ENCODE assay signal across 21 cellular contexts in genomic region chr6:13490402-13490801, GRCh38. TPM values are rescaled to one million over a fixed set of nuclear protein-coding genes. Genes with fewer than 3 reads are reported as not detected.
DNase-seq lines count a peak whose midpoint lies in the region; ATAC-seq, FAIRE-seq and TF ChIP-seq lines count a peak whose summit lies in the region.
"Had no signal": no experiment of that assay in that cellular context is flagged by ENCODE, and none has a peak within 500 bp of the region (broad histone marks: within the 10 kb centered on the region; RNA-seq: fewer than 3 reads in every experiment).

No MANE protein-coding gene starts in this region.

- no peak overlapping the region for H3K9ac ChIP-seq in K562 (ENCODE audit: insufficient read depth in 1 of 2, low read depth in 2 of 2, low read length in 2 of 2)
- H3K9ac ChIP-seq: BLaER1 had no signal

- TF ChIP-seq POLR2A in K562 (conservative IDR thresholded peaks at IDR 0.05): no peak

- intact Hi-C loops in K562 (cut with micrococcal nuclease): no loop called here

- H3K27ac ChIP-seq in HEK293 (ENCODE audit: extremely low read depth, low read depth, low read length): no peak overlapping the region
- H3K27ac ChIP-seq in K562 (ENCODE audit: extremely low read depth, low read depth, low read length): no peak overlapping the region
- H3K27ac ChIP-seq: BLaER1, C4-2B had no signal

- TF ChIP-seq CTCF in HEK293 (tag by site-specific recombination; IDR thresholded peaks at IDR 0.05) (no peak), K562 (IDR thresholded peaks at IDR 0.05 in 2 of 3, conservative IDR thresholded peaks at IDR 0.05 in 1 of 3; ENCODE audit: insufficient read depth in 2 of 3, low read depth in 1 of 3, low read length in 3 of 3) (no peak), neural crest cell (conservative IDR thresholded peaks at IDR 0.05) (no peak), type B pancreatic cell (conservative IDR thresholded peaks at IDR 0.05) (no peak)

- H3K4me1 ChIP-seq in HEK293 (ENCODE audit: control insufficient read depth, insufficient read depth, low read length) (peaks cover 4% of the 10 kb centered on the region), K562 (replicated peaks in 1 of 2; ENCODE audit: control insufficient read depth in 2 of 2, insufficient read depth in 2 of 2, low read length in 2 of 2) (peaks cover 0 to 25% of the 10 kb centered on the region in 2 experiments; a peak in 3 of 5 replicates)

- ATAC-seq in K562: no peak
- ATAC-seq in HG03095 (IDR thresholded peaks at IDR 0.05; ENCODE audit: unreplicated experiment): no peak

- H3K4me2 ChIP-seq in K562 (ENCODE audit: insufficient read depth, low read length): no peak overlapping the region
- H3K4me2 ChIP-seq: BLaER1 had no signal

- peaks cover 7% of the 10 kb centered on the region; the same call in 2 of the 3 replicates for H3K79me2 ChIP-seq in K562 (ENCODE audit: control insufficient read depth, insufficient read depth, low read length)

- TF ChIP-seq RAD21 in K562 (CRISPR knock-in tag; conservative IDR thresholded peaks at IDR 0.05 in 1 of 2, IDR thresholded peaks at IDR 0.05 in 1 of 2): no peak

- no peaks in the 10 kb centered on the region for H3K36me3 Mint-ChIP-seq in neural crest cell (ENCODE audit: low read depth)
- no peaks in the 10 kb centered on the region for H3K36me3 Mint-ChIP-seq in type B pancreatic cell
- H3K36me3 Mint-ChIP-seq: CD4-positive, CD25-positive, alpha-beta regulatory T cell had no signal

- H4K20me1 ChIP-seq in K562 (replicated peaks; ENCODE audit: control insufficient read depth, insufficient read depth, low read length): no peaks in the 10 kb centered on the region
- H4K20me1 ChIP-seq: BLaER1 had no signal

- FAIRE-seq in K562 (lab: Jason Lieb, UNC): no peak
- FAIRE-seq: D721Med, GM12891, GM18507, H54 had no signal

- H3K4me3 Mint-ChIP-seq in neural crest cell (peak overlapping the region; percentile 56), type B pancreatic cell (peak overlapping the region; percentile 27)
- H3K4me3 Mint-ChIP-seq: B cell had no signal

- H3K9me1 ChIP-seq in K562 (ENCODE audit: control insufficient read depth, insufficient read depth, low read length): no peaks in the 10 kb centered on the region

- DNase-seq in K562 (ENCODE audit: extremely low read depth in 1 of 4, low spot score in 3 of 4) (no peak), neural crest cell (ENCODE audit: low read depth, low spot score) (no peak), type B pancreatic cell (ENCODE audit: extremely low spot score, unreplicated experiment) (no peak), NCI-H1048 (lab: John Stamatoyannopoulos, UW) (no peak)
- no peak for DNase-seq in stimulated activated CD4-positive, alpha-beta T cell treated with anti-CD3 and anti-CD28 coated beads, Interleukin-12 subunit alpha, Interleukin-12 subunit beta, amount 100 ng/mL, for 4 hours
- DNase-seq: CD4-positive, CD25-positive, alpha-beta regulatory T cell; CD8-positive, alpha-beta memory T cell; DMS79; EL; GF-D8; GOT3 had no signal

- H3K4me3 ChIP-seq in HEK293 (ENCODE audit: low read depth, low read length): no peak overlapping the region
- no peak overlapping the region for H3K4me3 ChIP-seq in K562
- H3K4me3 ChIP-seq: BLaER1, HAP-1 had no signal

- H3K27me3 ChIP-seq in K562 (ENCODE audit: control insufficient read depth in 2 of 2, insufficient read depth in 2 of 2, low read length in 2 of 2): peaks cover 0 to 6% of the 10 kb centered on the region in 2 experiments; a peak in 1 of 5 replicates
- H3K27me3 ChIP-seq: BLaER1 had no signal

- H2AFZ ChIP-seq in K562 (ENCODE audit: low read depth, low read length): no peak overlapping the region

- in situ Hi-C loops in K562 (cut with MboI): no loop called here

- no peak for TF ChIP-seq EP300 in K562 (IDR thresholded peaks at IDR 0.05; ENCODE audit: low read length)

- POLR2A ChIA-PET in HEK293 (lab: Yijun Ruan, JAX): no interaction called here
- POLR2A ChIA-PET in K562 (lab: Yijun Ruan, JAX): no interaction called here

- peaks cover 26% of the 10 kb centered on the region for H3K4me1 Mint-ChIP-seq in neural crest cell
- peaks cover 19% of the 10 kb centered on the region for H3K4me1 Mint-ChIP-seq in type B pancreatic cell (ENCODE audit: unreplicated experiment)

- WGBS in K562 (ENCODE audit: insufficient coverage, low coverage, missing lambda C conversion rate): 35% methylated on average over 3 of the region's 3 CpGs

- H3K9me3 ChIP-seq in HEK293 (ENCODE audit: control insufficient read depth, insufficient read depth, low read depth, low read length): no peaks in the 10 kb centered on the region
- no peaks in the 10 kb centered on the region for H3K9me3 ChIP-seq in K562 (replicated peaks; ENCODE audit: control insufficient read depth, insufficient read depth, low read depth, low read length)
- H3K9me3 ChIP-seq: BLaER1, HAP-1 had no signal

- H3K9me3 Mint-ChIP-seq in neural crest cell: no peaks in the 10 kb centered on the region
- no peaks in the 10 kb centered on the region for H3K9me3 Mint-ChIP-seq in type B pancreatic cell
- H3K9me3 Mint-ChIP-seq: CD8-positive, alpha-beta memory T cell had no signal

- CTCF ChIA-PET in HEK293 (lab: Yijun Ruan, JAX) (no interaction called here), K562 (lab: Yijun Ruan, JAX; ENCODE audit: low intra/inter-chr PET ratio) (no interaction called here)

- no TSS peak for BruUV-seq in K562 (replicated peaks; lab: Mats Ljungman, UMichigan)

- H3K27ac Mint-ChIP-seq in neural crest cell (ENCODE audit: unreplicated experiment) (no peak overlapping the region), type B pancreatic cell (no peak overlapping the region)
- H3K27ac Mint-ChIP-seq: B cell had no signal

- H3K36me3 ChIP-seq in HEK293 (ENCODE audit: control insufficient read depth in 2 of 2, insufficient read depth in 1 of 2, low read length in 2 of 2) (no peaks in the 10 kb centered on the region), K562 (ENCODE audit: control insufficient read depth, insufficient read depth, low read length) (no peaks in the 10 kb centered on the region)
- H3K36me3 ChIP-seq: BLaER1, HAP-1 had no signal

- H3K27me3 Mint-ChIP-seq in neural crest cell (ENCODE audit: low read depth): peaks cover 29% of the 10 kb centered on the region
- peaks cover 17% of the 10 kb centered on the region for H3K27me3 Mint-ChIP-seq in type B pancreatic cell
- H3K27me3 Mint-ChIP-seq: B cell had no signal

TF ChIP-seq in HEK293, 187 proteins besides CTCF, POLR2A, EP300 and RAD21 (continues in another document):
- TF ChIP-seq ZNF350 (tag by site-specific recombination; IDR thresholded peaks at IDR 0.05): no peak
- TF ChIP-seq ZNF623 (tag by site-specific recombination; IDR thresholded peaks at IDR 0.05): peak; percentile 94

TF ChIP-seq in K562, 482 proteins besides CTCF, POLR2A, EP300 and RAD21 (continues in another document):
- TF ChIP-seq ZNF512 (tag; IDR thresholded peaks at IDR 0.05) (no peak), CHAMP1 (IDR thresholded peaks at IDR 0.05) (no peak), ZBTB1 (CRISPR knock-in tag; IDR thresholded peaks at IDR 0.05; ENCODE audit: borderline replicate concordance, low read depth) (no peak)

RNA-seq across cellular contexts. Expression of gene GFOD1, which starts 3.0 kb away (rescaled TPM):
- 13.1 and 17.7 TPM in 2 replicates for total RNA-seq in K562 (2011; cell fraction: chromatin; rRNA removed; ENCODE audit: low replicate concordance)
- 8.6 and 9.2 TPM in 2 replicates for total RNA-seq in K562 (2011; cell fraction: nucleolus; rRNA removed)
- 12.8 and 23.1 TPM in 2 replicates for total RNA-seq in K562 (2011; cell fraction: nucleoplasm; rRNA removed)
- total RNA-seq in K562 (2014; rRNA removed) (8.3 and 10.3 TPM in 2 replicates), K562 (2014; rRNA removed; fragmentation: Illumina TruSeq; extraction: Trizol) (10.8 and 11.0 TPM in 2 replicates), K562 (2015; rRNA removed; fragmentation: Illumina TruSeq; extraction: Trizol) (10.5 and 10.8 TPM in 2 replicates), K562 (2021) (10.3 and 12.0 TPM in 2 replicates), neural crest cell (2.2 TPM in 2 replicates), type B pancreatic cell (ENCODE audit: low replicate concordance) (4.1 and 4.8 TPM in 2 replicates)
- polyA plus RNA-seq in K562 (2011; rRNA removed) (3.6 and 3.8 TPM in 2 replicates), K562 (2014; fragmentation: Illumina TruSeq; extraction: Trizol) (7.4 and 8.0 TPM in 2 replicates), K562 (2014; fragmentation: Nextera tagmentation; extraction: Ambion mirVana) (1 to 10 TPM; 5.4 to 5.9 TPM), K562 (2014; rRNA removed) (7.0 and 8.2 TPM in 2 replicates)
- polyA plus RNA-seq in K562 (2011; cell fraction: cytosol; rRNA removed): 3.0 and 4.7 TPM in 2 replicates
- polyA plus RNA-seq in K562 (2011; cell fraction: nucleus; rRNA removed): 3.3 and 5.0 TPM in 2 replicates
- 3.6 and 6.6 TPM in 2 replicates for polyA plus RNA-seq in K562 (2012)
- 7.9 and 8.5 TPM in 2 replicates for polyA minus RNA-seq in K562 (2011; rRNA and poly(A)+ RNA removed)
- 3.9 and 7.1 TPM in 2 replicates for polyA minus RNA-seq in K562 (2011; cell fraction: cytosol; rRNA and poly(A)+ RNA removed)
- 8.1 and 9.6 TPM in 2 replicates for polyA minus RNA-seq in K562 (2011; cell fraction: nucleus; rRNA and poly(A)+ RNA removed)
